1 cellular context compared by ENCODE assay signal in the genomic region with DNA sequence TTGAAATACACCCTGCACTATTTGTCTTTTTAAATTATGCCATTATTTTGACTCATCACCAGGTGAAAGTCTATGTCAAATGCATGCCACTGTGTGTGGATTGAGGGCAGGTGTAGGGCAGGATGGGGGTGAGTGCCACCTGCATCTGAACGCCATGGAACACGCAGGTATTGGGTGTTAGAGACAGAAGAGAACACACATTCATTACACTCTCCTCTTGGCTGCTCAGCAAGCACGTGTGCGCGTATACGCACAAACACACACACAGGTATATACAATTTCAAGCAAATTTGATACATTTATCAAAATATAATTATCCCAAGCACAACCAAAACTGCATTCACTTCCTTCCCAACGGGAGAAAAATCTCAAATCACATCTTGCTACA.
TF ChIP-seq lines count a peak whose summit lies in the region.

No MANE protein-coding gene starts in this region.

TF ChIP-seq in GM12878, 131 proteins besides CTCF, POLR2A, EP300 and RAD21 (continued from another document):
- TF ChIP-seq, protein P1, sequence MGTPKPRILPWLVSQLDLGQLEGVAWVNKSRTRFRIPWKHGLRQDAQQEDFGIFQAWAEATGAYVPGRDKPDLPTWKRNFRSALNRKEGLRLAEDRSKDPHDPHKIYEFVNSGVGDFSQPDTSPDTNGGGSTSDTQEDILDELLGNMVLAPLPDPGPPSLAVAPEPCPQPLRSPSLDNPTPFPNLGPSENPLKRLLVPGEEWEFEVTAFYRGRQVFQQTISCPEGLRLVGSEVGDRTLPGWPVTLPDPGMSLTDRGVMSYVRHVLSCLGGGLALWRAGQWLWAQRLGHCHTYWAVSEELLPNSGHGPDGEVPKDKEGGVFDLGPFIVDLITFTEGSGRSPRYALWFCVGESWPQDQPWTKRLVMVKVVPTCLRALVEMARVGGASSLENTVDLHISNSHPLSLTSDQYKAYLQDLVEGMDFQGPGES (IDR thresholded peaks at IDR 0.05) = no peak
- TF ChIP-seq SKIL (IDR thresholded peaks at IDR 0.05; ENCODE audit: low read depth, poor library complexity, severe bottlenecking) = no peak
- TF ChIP-seq, protein P2, sequence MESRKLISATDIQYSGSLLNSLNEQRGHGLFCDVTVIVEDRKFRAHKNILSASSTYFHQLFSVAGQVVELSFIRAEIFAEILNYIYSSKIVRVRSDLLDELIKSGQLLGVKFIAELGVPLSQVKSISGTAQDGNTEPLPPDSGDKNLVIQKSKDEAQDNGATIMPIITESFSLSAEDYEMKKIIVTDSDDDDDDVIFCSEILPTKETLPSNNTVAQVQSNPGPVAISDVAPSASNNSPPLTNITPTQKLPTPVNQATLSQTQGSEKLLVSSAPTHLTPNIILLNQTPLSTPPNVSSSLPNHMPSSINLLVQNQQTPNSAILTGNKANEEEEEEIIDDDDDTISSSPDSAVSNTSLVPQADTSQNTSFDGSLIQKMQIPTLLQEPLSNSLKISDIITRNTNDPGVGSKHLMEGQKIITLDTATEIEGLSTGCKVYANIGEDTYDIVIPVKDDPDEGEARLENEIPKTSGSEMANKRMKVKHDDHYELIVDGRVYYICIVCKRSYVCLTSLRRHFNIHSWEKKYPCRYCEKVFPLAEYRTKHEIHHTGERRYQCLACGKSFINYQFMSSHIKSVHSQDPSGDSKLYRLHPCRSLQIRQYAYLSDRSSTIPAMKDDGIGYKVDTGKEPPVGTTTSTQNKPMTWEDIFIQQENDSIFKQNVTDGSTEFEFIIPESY (IDR thresholded peaks at IDR 0.05) = no peak
- no peak for TF ChIP-seq ZNF24 (IDR thresholded peaks at IDR 0.05)
- TF ChIP-seq TAF1 (IDR thresholded peaks at IDR 0.05; ENCODE audit: borderline replicate concordance, low read depth, low read length) = no peak
- no peak for TF ChIP-seq ASH2L (IDR thresholded peaks at IDR 0.05; ENCODE audit: borderline replicate concordance, low read depth)
- TF ChIP-seq ZNF622 (IDR thresholded peaks at IDR 0.05) = no peak
